ENCODE assay signal across 16 cellular contexts in genomic region chr19:35099897-35100275, GRCh38.
DNase-seq lines count a peak whose midpoint lies in the region; ATAC-seq lines count a peak whose summit lies in the region.
"Had no signal": no experiment of that assay in that cellular context is flagged by ENCODE, and none has a peak within 500 bp of the region (broad histone marks: within the 10 kb centered on the region; RNA-seq: fewer than 3 reads in every experiment).

No MANE protein-coding gene starts in this region.

- peak overlapping the region; percentile 52 for H3K4me2 ChIP-seq in BLaER1

- peaks cover 33% of the 10 kb centered on the region for H3K4me1 ChIP-seq in BLaER1
- H3K4me1 ChIP-seq: HAP-1 had no signal

- no peaks in the 10 kb centered on the region for H3K9me3 ChIP-seq in BLaER1
- H3K9me3 ChIP-seq: BLaER1 treated with 17β-estradiol and CSF1 and Interleukin-3, amounts not matched to agents 10 nM and 100 nM; HAP-1 had no signal

- no peak overlapping the region for H3K4me3 ChIP-seq in BLaER1
- H3K4me3 ChIP-seq: BLaER1 treated with 17β-estradiol and CSF1 and Interleukin-3, amounts not matched to agents 10 nM and 100 nM; HAP-1 had no signal

- no peaks in the 10 kb centered on the region for H3K36me3 ChIP-seq in BLaER1
- H3K36me3 ChIP-seq: BLaER1 treated with 17β-estradiol and CSF1 and Interleukin-3, amounts not matched to agents 10 nM and 100 nM; HAP-1 had no signal

- no peaks in the 10 kb centered on the region for H4K20me1 ChIP-seq in BLaER1
- H4K20me1 ChIP-seq: BLaER1 treated with 17β-estradiol and CSF1 and Interleukin-3, amounts not matched to agents 10 nM and 100 nM had no signal

- ATAC-seq in HG02884 (IDR thresholded peaks at IDR 0.05; ENCODE audit: unreplicated experiment): no peak

- H3K27me3 ChIP-seq in BLaER1: no peaks in the 10 kb centered on the region
- H3K27me3 ChIP-seq: BLaER1 treated with 17β-estradiol and CSF1 and Interleukin-3, amounts not matched to agents 10 nM and 100 nM had no signal

- no peak overlapping the region for H3K9ac ChIP-seq in BLaER1
- H3K9ac ChIP-seq: BLaER1 treated with 17β-estradiol and CSF1 and Interleukin-3, amounts not matched to agents 10 nM and 100 nM had no signal

- DNase-seq in DMS 273 (lab: John Stamatoyannopoulos, UW; ENCODE audit: unreplicated experiment) (peak; percentile 41), DMS 273 treated with DMSO at 0.1 percent for 48 hours (lab: John Stamatoyannopoulos, UW) (no peak), cerebellar cortex (ENCODE audit: low spot score) (peak; percentile 40), substantia nigra (lab: John Stamatoyannopoulos, UW) (peak in 1 of 49 donors; percentile 15), DMS53 (lab: John Stamatoyannopoulos, UW) (no peak)
- DNase-seq: CD4-positive, alpha-beta T cell; CD8-positive, alpha-beta memory T cell; DMS153; DMS79; GOT3; HFFc6 had no signal

- H3K27ac ChIP-seq in BLaER1: no peak overlapping the region
- H3K27ac ChIP-seq in substantia nigra (ENCODE audit: low read depth, low read length, poor library complexity, severe bottlenecking): peak overlapping the region; percentile 61
- H3K27ac ChIP-seq: 22Rv1; BLaER1 treated with 17β-estradiol and CSF1 and Interleukin-3, amounts not matched to agents 10 nM and 100 nM had no signal

Comparison
In these comparisons a context has a peak if more than half of its experiments do, and no peak if none do; other contexts are left out.
1. DNase-seq: peak in DMS 273 (single experiment) and cerebellar cortex (single experiment); none in DMS 273 treated with DMSO at 0.1 percent for 48 hours (single experiment) and DMS53 (single experiment).